1 cellular context compared by ENCODE assay signal in the genomic region with DNA sequence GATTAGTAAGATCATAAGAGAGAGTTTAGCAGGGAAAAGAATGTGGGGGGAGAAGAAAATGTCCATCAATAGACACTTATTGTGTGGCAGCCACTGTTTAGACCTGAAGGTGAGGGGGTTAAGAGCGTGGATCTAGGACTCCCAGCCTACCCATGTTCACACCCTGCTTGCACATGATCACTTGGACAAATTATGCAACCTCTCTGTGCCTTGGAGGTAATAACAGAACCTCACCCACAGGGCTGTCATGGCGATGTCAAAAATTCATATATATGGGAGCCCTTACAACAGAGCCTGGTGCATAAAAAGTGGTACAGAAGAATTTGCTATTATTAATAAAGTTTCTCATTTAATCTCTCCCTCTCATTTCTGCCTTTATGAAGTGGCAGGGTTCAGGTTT.
TF ChIP-seq lines count a peak whose summit lies in the region.

No MANE protein-coding gene starts in this region.

TF ChIP-seq in A549, 52 proteins besides CTCF, POLR2A, EP300 and RAD21:
- TF ChIP-seq HOXA7 (CRISPR knock-in tag; IDR thresholded peaks at IDR 0.05): no peak
- TF ChIP-seq ZC3H11A (IDR thresholded peaks at IDR 0.05): no peak
- TF ChIP-seq RARB (CRISPR knock-in tag; IDR thresholded peaks at IDR 0.05): no peak
- TF ChIP-seq HDAC2 (IDR thresholded peaks at IDR 0.05): no peak
- TF ChIP-seq FOSB (CRISPR knock-in tag; IDR thresholded peaks at IDR 0.05): no peak
- no peak for TF ChIP-seq GATA3 (IDR thresholded peaks at IDR 0.05; ENCODE audit: borderline replicate concordance)
- TF ChIP-seq, protein P1, sequence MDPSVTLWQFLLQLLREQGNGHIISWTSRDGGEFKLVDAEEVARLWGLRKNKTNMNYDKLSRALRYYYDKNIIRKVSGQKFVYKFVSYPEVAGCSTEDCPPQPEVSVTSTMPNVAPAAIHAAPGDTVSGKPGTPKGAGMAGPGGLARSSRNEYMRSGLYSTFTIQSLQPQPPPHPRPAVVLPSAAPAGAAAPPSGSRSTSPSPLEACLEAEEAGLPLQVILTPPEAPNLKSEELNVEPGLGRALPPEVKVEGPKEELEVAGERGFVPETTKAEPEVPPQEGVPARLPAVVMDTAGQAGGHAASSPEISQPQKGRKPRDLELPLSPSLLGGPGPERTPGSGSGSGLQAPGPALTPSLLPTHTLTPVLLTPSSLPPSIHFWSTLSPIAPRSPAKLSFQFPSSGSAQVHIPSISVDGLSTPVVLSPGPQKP (IDR thresholded peaks at IDR 0.05; ENCODE audit: low read depth, low read length): no peak
- no peak for TF ChIP-seq MAFK (IDR thresholded peaks at IDR 0.05; ENCODE audit: partially characterized antibody)
- TF ChIP-seq SMC3 (IDR thresholded peaks at IDR 0.05): no peak
- no peak for TF ChIP-seq MYC (IDR thresholded peaks at IDR 0.05; ENCODE audit: borderline replicate concordance, low read length)
- TF ChIP-seq ZNF302 (CRISPR knock-in tag; IDR thresholded peaks at IDR 0.05): no peak
- TF ChIP-seq, protein P2, sequence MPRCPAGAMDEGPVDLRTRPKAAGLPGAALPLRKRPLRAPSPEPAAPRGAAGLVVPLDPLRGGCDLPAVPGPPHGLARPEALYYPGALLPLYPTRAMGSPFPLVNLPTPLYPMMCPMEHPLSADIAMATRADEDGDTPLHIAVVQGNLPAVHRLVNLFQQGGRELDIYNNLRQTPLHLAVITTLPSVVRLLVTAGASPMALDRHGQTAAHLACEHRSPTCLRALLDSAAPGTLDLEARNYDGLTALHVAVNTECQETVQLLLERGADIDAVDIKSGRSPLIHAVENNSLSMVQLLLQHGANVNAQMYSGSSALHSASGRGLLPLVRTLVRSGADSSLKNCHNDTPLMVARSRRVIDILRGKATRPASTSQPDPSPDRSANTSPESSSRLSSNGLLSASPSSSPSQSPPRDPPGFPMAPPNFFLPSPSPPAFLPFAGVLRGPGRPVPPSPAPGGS (IDR thresholded peaks at IDR 0.05): no peak
- TF ChIP-seq NPAS2 (CRISPR knock-in tag; IDR thresholded peaks at IDR 0.05; ENCODE audit: borderline replicate concordance): no peak
